Comparison of ENCODE assay signal across 16 cellular contexts in the genomic region with DNA sequence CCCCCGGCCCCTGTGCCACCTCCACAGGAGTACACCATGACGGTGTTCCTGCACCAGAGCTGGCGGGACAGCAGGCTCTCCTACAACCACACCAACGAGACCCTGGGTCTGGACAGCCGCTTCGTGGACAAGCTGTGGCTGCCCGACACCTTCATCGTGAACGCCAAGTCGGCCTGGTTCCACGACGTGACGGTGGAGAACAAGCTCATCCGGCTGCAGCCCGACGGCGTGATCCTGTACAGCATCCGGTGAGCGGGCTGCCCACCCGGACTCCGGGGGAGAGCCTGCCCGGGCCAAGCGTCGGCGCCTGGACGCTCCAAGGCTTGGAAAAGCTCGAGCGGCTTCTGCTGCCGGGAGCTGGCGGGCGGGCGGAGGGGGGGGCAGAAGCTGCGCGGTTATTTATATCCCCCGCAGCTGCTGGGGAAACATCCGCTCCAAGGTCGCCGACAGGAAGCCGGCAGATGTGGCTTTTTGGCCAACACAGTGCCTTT. TPM values are rescaled to one million over a fixed set of nuclear protein-coding genes. Genes with fewer than 3 reads are reported as not detected.
DNase-seq lines count a peak whose midpoint lies in the region; ATAC-seq, FAIRE-seq and TF ChIP-seq lines count a peak whose summit lies in the region.
"Had no signal": no experiment of that assay in that cellular context is flagged by ENCODE, and none has a peak within 500 bp of the region (broad histone marks: within the 10 kb centered on the region; RNA-seq: fewer than 3 reads in every experiment).

No MANE protein-coding gene starts in this region.

- in situ Hi-C loops in KBM-7 (cut with MboI; ENCODE audit: low pct_unique_long_range_greater_than_20kb, low sequenced_read_pairs) = no loop called here

- TF ChIP-seq CTCF in CD8-positive, alpha-beta T cell (IDR thresholded peaks at IDR 0.05) = no peak
- no peak for TF ChIP-seq CTCF in chondrocyte (IDR thresholded peaks at IDR 0.05)

- no peak overlapping the region for H3K23ac ChIP-seq in mesenchymal stem cell (ENCODE audit: low read length in 2 of 2)

- no peaks in the 10 kb centered on the region for H3K4me1 Mint-ChIP-seq in CD8-positive, alpha-beta T cell (ENCODE audit: low read depth)
- H3K4me1 Mint-ChIP-seq in chondrocyte (ENCODE audit: low read depth) = no peaks in the 10 kb centered on the region

- peaks cover 8% of the 10 kb centered on the region for H3K4me1 ChIP-seq in CD8-positive, alpha-beta T cell (ENCODE audit: insufficient read depth, low read length)
- H3K4me1 ChIP-seq in mesenchymal stem cell (ENCODE audit: control insufficient read depth, insufficient read depth, low read depth, low read length) = no peaks in the 10 kb centered on the region
- H3K4me1 ChIP-seq: tibial nerve had no signal

- peaks cover under 1% of the 10 kb centered on the region for H3K27me3 ChIP-seq in CD8-positive, alpha-beta T cell (ENCODE audit: insufficient read depth, low read length)
- peaks cover 43 to 63% of the 10 kb centered on the region in 2 experiments for H3K27me3 ChIP-seq in mesenchymal stem cell (ENCODE audit: control insufficient read depth in 1 of 2, insufficient read depth in 1 of 2, low read length in 2 of 2)

- H3K18ac ChIP-seq in mesenchymal stem cell (ENCODE audit: low read depth in 1 of 2, low read length in 2 of 2) = no peak overlapping the region

- H4K91ac ChIP-seq in mesenchymal stem cell (ENCODE audit: low read length) = no peak overlapping the region

- H3K4me3 ChIP-seq in CD8-positive, alpha-beta T cell (ENCODE audit: low read depth, low read length) = peak overlapping the region; percentile 4
- no peak overlapping the region for H3K4me3 ChIP-seq in mesenchymal stem cell (ENCODE audit: insufficient read depth in 1 of 2, low read depth in 1 of 2, low read length in 2 of 2)
- H3K4me3 ChIP-seq: tibial nerve had no signal

- no peak overlapping the region for H3K9ac ChIP-seq in mesenchymal stem cell (ENCODE audit: low read length)

- H3K14ac ChIP-seq in mesenchymal stem cell (ENCODE audit: low read length in 2 of 2) = no peak overlapping the region

- no peaks in the 10 kb centered on the region for H3K9me3 ChIP-seq in CD8-positive, alpha-beta T cell (ENCODE audit: low read length)
- no peaks in the 10 kb centered on the region for H3K9me3 ChIP-seq in mesenchymal stem cell (ENCODE audit: control insufficient read depth, low read length)
- H3K9me3 ChIP-seq: tibial nerve had no signal

- H2BK120ac ChIP-seq in mesenchymal stem cell (ENCODE audit: low read depth, low read length) = no peak overlapping the region

- H2BK15ac ChIP-seq in mesenchymal stem cell (ENCODE audit: low read depth, poor library complexity, severe bottlenecking) = no peak overlapping the region

- no peaks in the 10 kb centered on the region for H3K79me1 ChIP-seq in mesenchymal stem cell (replicated peaks; ENCODE audit: low read length, poor library complexity, severe bottlenecking)

- POLR2A ChIA-PET in CD8-positive, alpha-beta T cell (lab: Charles Lee) = no interaction called here

- H2BK5ac ChIP-seq in mesenchymal stem cell (ENCODE audit: low read depth, low read length, poor library complexity, severe bottlenecking) = no peak overlapping the region

- FAIRE-seq in urothelium cell line (lab: Jason Lieb, UNC) = no peak
- FAIRE-seq in GM12891 (lab: Jason Lieb, UNC) = no peak
- FAIRE-seq: small intestine had no signal

- CTCF ChIA-PET in CD8-positive, alpha-beta T cell (lab: Charles Lee) = interaction anchor here (0.8 to 1.6 kb wide), 3 partner anchors 15 to 84 kb away, joined by 3 to 10 read pairs (median 3); no protein-coding TSS in a partner anchor

- no peak overlapping the region for H3K4me2 ChIP-seq in mesenchymal stem cell (ENCODE audit: low read length, poor library complexity, severe bottlenecking)

- TF ChIP-seq POLR2A in GM12891 (IDR thresholded peaks at IDR 0.05; ENCODE audit: low read depth, low read length) = no peak

- H2BK12ac ChIP-seq in mesenchymal stem cell (ENCODE audit: low read length in 2 of 2) = no peak overlapping the region

- H2AK5ac ChIP-seq in mesenchymal stem cell (ENCODE audit: low read length, severe bottlenecking) = no peak overlapping the region

- intact Hi-C loops in CD8-positive, alpha-beta T cell (cut with DNase I, micrococcal nuclease) = no loop called here

- H3K36me3 Mint-ChIP-seq in CD8-positive, alpha-beta T cell = no peaks in the 10 kb centered on the region
- no peaks in the 10 kb centered on the region for H3K36me3 Mint-ChIP-seq in chondrocyte (ENCODE audit: low read depth)

- H3K4me3 Mint-ChIP-seq in CD8-positive, alpha-beta T cell = peak overlapping the region; percentile 5
- H3K4me3 Mint-ChIP-seq in chondrocyte (ENCODE audit: unreplicated experiment) = no peak overlapping the region

- WGBS in mesenchymal stem cell = 92% methylated on average over 35 of the region's 39 CpGs

- no peak overlapping the region for H3K4ac ChIP-seq in mesenchymal stem cell (ENCODE audit: low read depth in 1 of 2, low read length in 2 of 2)

- peaks cover 25% of the 10 kb centered on the region for H3K27me3 Mint-ChIP-seq in CD8-positive, alpha-beta T cell (ENCODE audit: low read depth)
- H3K27me3 Mint-ChIP-seq in chondrocyte (ENCODE audit: low read depth) = peaks cover 37% of the 10 kb centered on the region

- no peak overlapping the region for H3K27ac Mint-ChIP-seq in CD8-positive, alpha-beta T cell
- H3K27ac Mint-ChIP-seq in chondrocyte (ENCODE audit: unreplicated experiment) = no peak overlapping the region
- H3K27ac Mint-ChIP-seq: activated T-helper 2 cell treated with anti-CD3 and anti-CD28 coated beads, Interferon-gamma antibody, Interleukin-2, Interleukin-4, amounts not matched to agents 10 μg/mL and 5 μg/mL and 100 μg/mL, durations not matched to agents 14 hours and 24 hours and 36 hours had no signal

- no peaks in the 10 kb centered on the region for H3K36me3 ChIP-seq in CD8-positive, alpha-beta T cell (ENCODE audit: insufficient read depth, low read length)
- no peaks in the 10 kb centered on the region for H3K36me3 ChIP-seq in mesenchymal stem cell (ENCODE audit: control insufficient read depth in 1 of 2, insufficient read depth in 2 of 2, low read depth in 1 of 2, low read length in 2 of 2)
- H3K36me3 ChIP-seq: tibial nerve had no signal

- no peak overlapping the region for H4K8ac ChIP-seq in mesenchymal stem cell (ENCODE audit: low read length)

- H2AFZ ChIP-seq in mesenchymal stem cell (ENCODE audit: low read depth, low read length) = peak overlapping the region; percentile 47

- H3K9me3 Mint-ChIP-seq in CD8-positive, alpha-beta T cell = no peaks in the 10 kb centered on the region
- no peaks in the 10 kb centered on the region for H3K9me3 Mint-ChIP-seq in chondrocyte (ENCODE audit: low read depth)
- H3K9me3 Mint-ChIP-seq: activated T-helper 2 cell treated with anti-CD3 and anti-CD28 coated beads, Interferon-gamma antibody, Interleukin-2, Interleukin-4, amounts not matched to agents 10 μg/mL and 5 μg/mL and 100 μg/mL, durations not matched to agents 14 hours and 24 hours and 36 hours had no signal

- DNase-seq in CD8-positive, alpha-beta T cell = peak in 1 of 7 experiments; percentile 62
- DNase-seq in KBM-7 (peak; percentile 63), chondrocyte (ENCODE audit: low spot score) (peak; percentile 90), mesenchymal stem cell (no peak), urothelium cell line (ENCODE audit: low spot score) (no peak), NCI-H187 treated with DMSO at 0.1 percent for 48 hours (lab: John Stamatoyannopoulos, UW) (no peak), GM12891 (ENCODE audit: insufficient read length, low spot score) (no peak)
- DNase-seq: Calu3, NCI-H1105 treated with DMSO at 0.1 percent for 48 hours, small intestine had no signal

- ATAC-seq in CD8-positive, alpha-beta T cell = peak; percentile 40
- ATAC-seq in GM21526 (IDR thresholded peaks at IDR 0.05; ENCODE audit: low FRiP score, unreplicated experiment) = no peak
- ATAC-seq: activated CD4-positive, CD25-positive, alpha-beta regulatory T cell treated with anti-CD3 and anti-CD28 coated beads, Interleukin-2, amount 50 U/mL, for 24 hours had no signal

- no peak overlapping the region for H3K27ac ChIP-seq in CD8-positive, alpha-beta T cell (ENCODE audit: low read depth, low read length)
- H3K27ac ChIP-seq in mesenchymal stem cell (ENCODE audit: low read length, poor library complexity, severe bottlenecking) = no peak overlapping the region
- H3K27ac ChIP-seq: epithelial cell of prostate, tibial nerve had no signal

TF ChIP-seq in GM12891, 5 proteins besides CTCF, POLR2A, EP300 and RAD21:
- no peak for TF ChIP-seq POLR2AphosphoS5 (IDR thresholded peaks at IDR 0.05; ENCODE audit: low read depth, low read length)
- no peak for TF ChIP-seq POU2F2 (IDR thresholded peaks at IDR 0.05; ENCODE audit: low read depth, low read length)
- no peak for TF ChIP-seq TAF1 (IDR thresholded peaks at IDR 0.05; ENCODE audit: low read depth, low read length)
- TF ChIP-seq SPI1 (IDR thresholded peaks at IDR 0.05; ENCODE audit: low read depth, low read length) = no peak
- TF ChIP-seq PAX5 (IDR thresholded peaks at IDR 0.05; ENCODE audit: insufficient read depth, low read length, severe bottlenecking) = no peak

RNA-seq across cellular contexts. Expression of a gene that starts 6.4 kb away (rescaled TPM):
- under 1 TPM; 0.19 to 0.25 TPM for total RNA-seq in CD8-positive, alpha-beta T cell
- total RNA-seq in chondrocyte = not detected in 3 replicates
- polyA plus RNA-seq in mesenchymal stem cell (2013, experiment 1 of 2) = not detected
- not detected for polyA plus RNA-seq in mesenchymal stem cell (2013, experiment 2 of 2)
- not detected for polyA plus RNA-seq in GM12891 (2012; ENCODE audit: low read depth, missing spikeins)
- total RNA-seq: activated T-helper 2 cell treated with anti-CD3 and anti-CD28 coated beads, Interferon-gamma antibody, Interleukin-2, Interleukin-4, amounts not matched to agents 10 μg/mL and 5 μg/mL and 100 μg/mL, durations not matched to agents 14 hours and 24 hours and 36 hours; Calu3 had no signal

RNA-seq across cellular contexts. Expression of a gene that starts 21.9 kb away (rescaled TPM):
- total RNA-seq in CD8-positive, alpha-beta T cell = not detected
- total RNA-seq in chondrocyte = not detected in 3 replicates
- 0.14 TPM for polyA plus RNA-seq in mesenchymal stem cell (2013, experiment 1 of 2)
- polyA plus RNA-seq in mesenchymal stem cell (2013, experiment 2 of 2) = 0.26 TPM
- not detected for polyA plus RNA-seq in GM12891 (2012; ENCODE audit: low read depth, missing spikeins)
- total RNA-seq: activated T-helper 2 cell treated with anti-CD3 and anti-CD28 coated beads, Interferon-gamma antibody, Interleukin-2, Interleukin-4, amounts not matched to agents 10 μg/mL and 5 μg/mL and 100 μg/mL, durations not matched to agents 14 hours and 24 hours and 36 hours; Calu3; mucosa of gallbladder; tibial nerve had no signal

RNA-seq across cellular contexts. Expression of a gene that starts 24.7 kb away (rescaled TPM):
- total RNA-seq in CD8-positive, alpha-beta T cell = 10 to 100 TPM; 17.1 to 19.6 TPM
- 4.8 to 7.8 TPM (median 5.1 TPM) in 3 replicates for total RNA-seq in chondrocyte
- 0.99 TPM for polyA plus RNA-seq in mesenchymal stem cell (2013, experiment 1 of 2)
- 0.74 TPM for polyA plus RNA-seq in mesenchymal stem cell (2013, experiment 2 of 2)
- 0.82 TPM for polyA plus RNA-seq in GM12891 (2012; ENCODE audit: low read depth, missing spikeins)

Comparison
In these comparisons a context has a peak if more than half of its experiments do, and no peak if none do; other contexts are left out.
1. DNase-seq: peak in KBM-7 (single experiment) and chondrocyte (single experiment); none in mesenchymal stem cell (single experiment), urothelium cell line (single experiment), NCI-H187 treated with DMSO at 0.1 percent for 48 hours (single experiment) and GM12891 (single experiment).